9 cellular contexts compared by ENCODE assay signal in genomic region chr12:64931321-64931720, GRCh38.
"Had no signal": no experiment of that assay in that cellular context is flagged by ENCODE, and none has a peak within 500 bp of the region (broad histone marks: within the 10 kb centered on the region; RNA-seq: fewer than 3 reads in every experiment).

No MANE protein-coding gene starts in this region.

- H3K4me3 ChIP-seq: GM23338, K562 had no signal

- DNase-seq: H9, HCEC 1CT, IMR-90, KG1 had no signal

- FAIRE-seq: H1, H54, K562 had no signal

- H3K4me2 ChIP-seq: GM23338 had no signal

- H3K27ac ChIP-seq: HL-60 had no signal

- H2AFZ ChIP-seq: GM23338 had no signal
